In genomic region chrX:11239230-11239629, GRCh38 we compare ENCODE assay signal across 11 cellular contexts. TPM values are rescaled to one million over a fixed set of nuclear protein-coding genes. Genes with fewer than 3 reads are reported as not detected.
DNase-seq lines count a peak whose midpoint lies in the region; ATAC-seq and TF ChIP-seq lines count a peak whose summit lies in the region.
"Had no signal": no experiment of that assay in that cellular context is flagged by ENCODE, and none has a peak within 500 bp of the region (broad histone marks: within the 10 kb centered on the region; RNA-seq: fewer than 3 reads in every experiment).

No MANE protein-coding gene starts in this region.

- no peak overlapping the region for H3K9ac ChIP-seq in mammary epithelial cell (ENCODE audit: insufficient read depth, low read length)
- H3K9ac ChIP-seq: BLaER1 had no signal

- H3K4me1 ChIP-seq in mammary epithelial cell (ENCODE audit: insufficient read depth, low read length) (no peaks in the 10 kb centered on the region), SJCRH30 (no peaks in the 10 kb centered on the region)
- H3K4me1 ChIP-seq: BLaER1 had no signal

- H3K4me3 Mint-ChIP-seq in MCF 10A (ENCODE audit: unreplicated experiment) (no peak overlapping the region), endothelial cell (ENCODE audit: unreplicated experiment) (no peak overlapping the region)
- no peak overlapping the region for H3K4me3 Mint-ChIP-seq in activated CD4-positive, alpha-beta memory T cell treated with anti-CD3 and anti-CD28 coated beads, Interleukin-2, amount 10 ng/mL, durations not matched to agents 7 days and 5 days
- H3K4me3 Mint-ChIP-seq: memory B cell had no signal

- H3K27me3 Mint-ChIP-seq in MCF 10A (ENCODE audit: insufficient read depth, unreplicated experiment) (no peaks in the 10 kb centered on the region), endothelial cell (ENCODE audit: unreplicated experiment) (no peaks in the 10 kb centered on the region)
- no peaks in the 10 kb centered on the region for H3K27me3 Mint-ChIP-seq in activated CD4-positive, alpha-beta memory T cell treated with anti-CD3 and anti-CD28 coated beads, Interleukin-2, amount 10 ng/mL, durations not matched to agents 7 days and 5 days
- H3K27me3 Mint-ChIP-seq: memory B cell had no signal

- TF ChIP-seq CTCF in mammary epithelial cell (conservative IDR thresholded peaks at IDR 0.05 in 1 of 2, IDR thresholded peaks at IDR 0.05 in 1 of 2; ENCODE audit: extremely low read depth in 1 of 2, insufficient read depth in 1 of 2, low read depth in 1 of 2, low read length in 2 of 2) = no peak
- TF ChIP-seq CTCF in MCF 10A (IDR thresholded peaks at IDR 0.05; ENCODE audit: unreplicated experiment) = no peak
- no peak for TF ChIP-seq CTCF in cardiac fibroblast (IDR thresholded peaks at IDR 0.05; ENCODE audit: low read depth, low read length)
- TF ChIP-seq CTCF in endothelial cell (IDR thresholded peaks at IDR 0.05; ENCODE audit: unreplicated experiment) = no peak

- ATAC-seq in HG03108 (IDR thresholded peaks at IDR 0.05; ENCODE audit: unreplicated experiment) = peak; percentile 56

- peaks cover 2% of the 10 kb centered on the region for H3K9me3 ChIP-seq in mammary epithelial cell (replicated peaks; ENCODE audit: insufficient read depth, low read length)
- no peaks in the 10 kb centered on the region for H3K9me3 ChIP-seq in SJCRH30 (replicated peaks)

- H2AFZ ChIP-seq in mammary epithelial cell (ENCODE audit: low read depth, low read length) = no peak overlapping the region

- H3K27ac Mint-ChIP-seq in MCF 10A (ENCODE audit: low read depth, unreplicated experiment) (no peak overlapping the region), endothelial cell (ENCODE audit: unreplicated experiment) (no peak overlapping the region)
- no peak overlapping the region for H3K27ac Mint-ChIP-seq in activated CD4-positive, alpha-beta memory T cell treated with anti-CD3 and anti-CD28 coated beads, Interleukin-2, amount 10 ng/mL, durations not matched to agents 7 days and 5 days

- no peaks in the 10 kb centered on the region for H3K36me3 ChIP-seq in mammary epithelial cell (ENCODE audit: insufficient read depth, low read length)
- no peaks in the 10 kb centered on the region; the same call in 1 of the 2 replicates for H3K36me3 ChIP-seq in SJCRH30
- H3K36me3 ChIP-seq: BLaER1 had no signal

- H3K79me2 ChIP-seq in mammary epithelial cell (ENCODE audit: insufficient read depth, low read length) = no peaks in the 10 kb centered on the region

- no peaks in the 10 kb centered on the region for H3K27me3 ChIP-seq in mammary epithelial cell (ENCODE audit: insufficient read depth, low read length)
- H3K27me3 ChIP-seq in SJCRH30 = no peaks in the 10 kb centered on the region

- BruUV-seq in mammary epithelial cell (replicated peaks; lab: Mats Ljungman, UMichigan) (no TSS peak), MCF 10A (replicated peaks; lab: Mats Ljungman, UMichigan) (no TSS peak)

- H4K20me1 ChIP-seq in mammary epithelial cell (ENCODE audit: insufficient read depth, low read length) = no peaks in the 10 kb centered on the region
- H4K20me1 ChIP-seq: BLaER1 had no signal

- H3K4me2 ChIP-seq in mammary epithelial cell (ENCODE audit: insufficient read depth, low read depth, low read length) = no peak overlapping the region
- H3K4me2 ChIP-seq: BLaER1 had no signal

- CTCF ChIA-PET in mammary epithelial cell (lab: Charles Lee; ENCODE audit: low non-redundant PET) (no interaction called here), MCF 10A (lab: Yijun Ruan, JAX) (interaction anchor here (0.6 to 1.2 kb wide), 3 partner anchors 92 to 801 kb away, joined by 3 to 5 read pairs (median 3); no protein-coding TSS in a partner anchor)
- CTCF ChIA-PET in activated CD4-positive, alpha-beta memory T cell treated with anti-CD3 and anti-CD28 coated beads, Interleukin-2, amount 10 ng/mL, durations not matched to agents 7 days and 5 days (lab: Charles Lee) = no interaction called here

- peak; percentile 73 for DNase-seq in mammary epithelial cell
- DNase-seq in MCF 10A (ENCODE audit: unreplicated experiment) = no peak
- DNase-seq in cardiac fibroblast (ENCODE audit: low read depth in 2 of 2) = peak; percentile 44 to 71
- DNase-seq in endothelial cell (ENCODE audit: low spot score) = no peak
- DNase-seq in activated CD4-positive, alpha-beta memory T cell treated with anti-CD3 and anti-CD28 coated beads, Interleukin-2, amount 10 ng/mL, durations not matched to agents 7 days and 5 days = no peak
- no peak for DNase-seq in SJCRH30
- DNase-seq in activated CD8-positive, alpha-beta memory T cell treated with anti-CD3 and anti-CD28 coated beads for 24 hours = no peak

- H3K27ac ChIP-seq in mammary epithelial cell (ENCODE audit: insufficient read depth, low read depth, low read length) = no peak overlapping the region
- no peak overlapping the region for H3K27ac ChIP-seq in SJCRH30
- H3K27ac ChIP-seq: BLaER1 had no signal

- no peaks in the 10 kb centered on the region for H3K36me3 Mint-ChIP-seq in MCF 10A (ENCODE audit: insufficient read depth, unreplicated experiment)
- H3K36me3 Mint-ChIP-seq in endothelial cell (ENCODE audit: low read depth, unreplicated experiment) = no peaks in the 10 kb centered on the region
- H3K36me3 Mint-ChIP-seq in activated CD4-positive, alpha-beta memory T cell treated with anti-CD3 and anti-CD28 coated beads, Interleukin-2, amount 10 ng/mL, durations not matched to agents 7 days and 5 days (ENCODE audit: low read depth) = no peaks in the 10 kb centered on the region

- H3K4me1 Mint-ChIP-seq in MCF 10A (ENCODE audit: insufficient read depth, unreplicated experiment) (peaks cover under 1% of the 10 kb centered on the region), endothelial cell (ENCODE audit: unreplicated experiment) (no peaks in the 10 kb centered on the region)
- H3K4me1 Mint-ChIP-seq in activated CD4-positive, alpha-beta memory T cell treated with anti-CD3 and anti-CD28 coated beads, Interleukin-2, amount 10 ng/mL, durations not matched to agents 7 days and 5 days = no peaks in the 10 kb centered on the region

- H3K4me3 ChIP-seq in mammary epithelial cell (replicated peaks in 1 of 3; ENCODE audit: insufficient read depth in 1 of 3, low read depth in 2 of 3, low read length in 3 of 3) (no peak overlapping the region), cardiac fibroblast (replicated peaks in 1 of 2; ENCODE audit: low read depth in 2 of 2, low read length in 2 of 2) (no peak overlapping the region), SJCRH30 (no peak overlapping the region)
- H3K4me3 ChIP-seq: BLaER1 had no signal

- H3K9me3 Mint-ChIP-seq in MCF 10A (ENCODE audit: unreplicated experiment) = no peaks in the 10 kb centered on the region
- H3K9me3 Mint-ChIP-seq in endothelial cell (ENCODE audit: unreplicated experiment) = no peaks in the 10 kb centered on the region
- no peaks in the 10 kb centered on the region for H3K9me3 Mint-ChIP-seq in activated CD4-positive, alpha-beta memory T cell treated with anti-CD3 and anti-CD28 coated beads, Interleukin-2, amount 10 ng/mL, durations not matched to agents 7 days and 5 days
- H3K9me3 Mint-ChIP-seq: memory B cell had no signal

- POLR2A ChIA-PET in MCF 10A (lab: Yijun Ruan, JAX) = no interaction called here
- POLR2A ChIA-PET in activated CD4-positive, alpha-beta memory T cell treated with anti-CD3 and anti-CD28 coated beads, Interleukin-2, amount 10 ng/mL, durations not matched to agents 7 days and 5 days (lab: Charles Lee) = no interaction called here

- intact Hi-C loops in mammary epithelial cell (cut with micrococcal nuclease) (no loop called here), MCF 10A (cut with micrococcal nuclease) (no loop called here)

- dilution Hi-C loops in mammary epithelial cell (cut with HindIII; ENCODE audit: low sequenced_read_pairs) = no loop called here

- in situ Hi-C loops in mammary epithelial cell (cut with MboI; ENCODE audit: low sequenced_read_pairs in 2 of 2) = no loop called here

RNA-seq across cellular contexts. Expression of gene AMELX, which starts 54.0 kb away (rescaled TPM):
- not detected for total RNA-seq in mammary epithelial cell
- polyA plus RNA-seq in mammary epithelial cell = not detected
- not detected for polyA minus RNA-seq in mammary epithelial cell
- total RNA-seq in MCF 10A (2022) = not detected in 2 replicates
- not detected for total RNA-seq in endothelial cell (ENCODE audit: unreplicated experiment)
- not detected for total RNA-seq in activated CD4-positive, alpha-beta memory T cell treated with anti-CD3 and anti-CD28 coated beads, Interleukin-2, amount 10 ng/mL, durations not matched to agents 7 days and 5 days
- not detected in 2 replicates for total RNA-seq in SJCRH30 (2014; rRNA removed; shearing (Covaris generic))
- polyA plus RNA-seq: adipose tissue had no signal

Comparison
In these comparisons a context has a peak if more than half of its experiments do, and no peak if none do; other contexts are left out.
1. DNase-seq: peak in mammary epithelial cell (single experiment) and cardiac fibroblast (2 of 2); none in MCF 10A (single experiment), endothelial cell (single experiment), activated CD4-positive, alpha-beta memory T cell treated with anti-CD3 and anti-CD28 coated beads, Interleukin-2, amount 10 ng/mL, durations not matched to agents 7 days and 5 days (single experiment), SJCRH30 (0 of 2) and activated CD8-positive, alpha-beta memory T cell treated with anti-CD3 and anti-CD28 coated beads for 24 hours (single experiment).